26 cellular contexts compared by ENCODE assay signal in the genomic region with DNA sequence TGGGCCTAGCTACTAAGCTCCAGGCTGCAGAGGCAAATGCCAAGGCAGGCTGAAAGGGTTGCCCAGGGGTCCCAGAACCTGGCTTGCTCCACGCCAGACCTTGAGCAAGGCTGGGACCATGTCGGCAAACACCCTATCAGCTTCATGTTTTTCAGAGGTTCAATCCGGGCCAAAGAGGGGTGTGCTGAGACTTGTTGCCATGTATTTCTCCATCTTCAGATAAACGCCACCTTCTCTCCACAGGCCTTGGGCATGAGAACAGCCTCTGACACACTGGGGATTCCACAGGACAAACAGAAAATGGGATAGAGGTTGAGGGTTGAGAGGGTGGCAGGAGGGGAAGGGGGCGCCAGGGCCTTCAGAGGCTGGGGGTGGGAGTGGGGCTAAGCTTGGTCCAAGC.
"Had no signal": no experiment of that assay in that cellular context is flagged by ENCODE, and none has a peak within 500 bp of the region (broad histone marks: within the 10 kb centered on the region; RNA-seq: fewer than 3 reads in every experiment).

No MANE protein-coding gene starts in this region.

- H3K9me3 ChIP-seq: adrenal gland had no signal

- H3K4me3 ChIP-seq: adrenal gland had no signal

- H3K4me1 ChIP-seq: adrenal gland had no signal

- H3K9ac ChIP-seq: KMS-11 had no signal

- H3K27ac ChIP-seq: adrenal gland, KMS-11, RWPE1, VCaP had no signal

- ATAC-seq: activated T-cell treated with anti-CD3 and anti-CD28 coated beads, Interleukin-2, amount 50 U/mL, for 72 hours; T-cell had no signal

- H3K36me3 ChIP-seq: adrenal gland had no signal

- H3K4me2 ChIP-seq: KMS-11 had no signal

- DNase-seq: activated CD4-positive, alpha-beta memory T cell treated with anti-CD3 and anti-CD28 coated beads for 36 hours; activated CD4-positive, alpha-beta T cell treated with anti-CD3 and anti-CD28 coated beads, Interleukin-2, amount 10 ng/mL, durations not matched to agents 7 days and 5 days; activated CD4-positive, CD25-positive, alpha-beta regulatory T cell; activated CD8-positive, alpha-beta memory T cell treated with anti-CD3 and anti-CD28 coated beads, Interleukin-2, amount 50 U/mL, for 4 hours; activated naive CD4-positive, alpha-beta T cell treated with anti-CD3 and anti-CD28 coated beads, Interleukin-2, amount 50 U/mL, for 16 hours; activated naive CD8-positive, alpha-beta T cell treated with anti-CD3 and anti-CD28 coated beads, Interleukin-2, amount 10 ng/mL, durations not matched to agents 7 days and 5 days; activated T-cell treated with anti-CD3 and anti-CD28 coated beads, Interleukin-2, amount 50 U/mL, for 72 hours; aorta; central memory CD4-positive, alpha-beta T cell; NCI-H1092; NCI-H1417; NCI-H1930; NCI-H2107; NCI-H2171 treated with DMSO at 0.1 percent for 48 hours; NCI-H345; NCI-H510A; NCI-H526 treated with DMSO at 0.1 percent for 48 hours; NCI-H82; Right ventricle myocardium superior; T-cell; T-helper 2 cell; T1000 had no signal
